8 cellular contexts compared by ENCODE assay signal in genomic region chr19:43754312-43754561, GRCh38. TPM values are rescaled to one million over a fixed set of nuclear protein-coding genes. Genes with fewer than 3 reads are reported as not detected.
DNase-seq lines count a peak whose midpoint lies in the region; ATAC-seq, FAIRE-seq and TF ChIP-seq lines count a peak whose summit lies in the region.

No MANE protein-coding gene starts in this region.

- H3K4me1 ChIP-seq in HUES64 (ENCODE audit: insufficient read depth, low read length), result peaks cover 9% of the 10 kb centered on the region; the same call in 1 of the 2 replicates
- peaks cover 29% of the 10 kb centered on the region for H3K4me1 ChIP-seq in muscle layer of colon (ENCODE audit: insufficient read depth, low read length)

- POLR2A ChIA-PET in AG04449 (lab: Yijun Ruan, JAX), result interaction anchor here (0.7 to 2.0 kb wide), 11 partner anchors 9 to 221 kb away, joined by 3 to 9 read pairs (median 4); partner anchors contain the start of genes PLAUR and ZNF575

- ATAC-seq in HG02571 (IDR thresholded peaks at IDR 0.05; ENCODE audit: unreplicated experiment) (no peak), HG03354 (IDR thresholded peaks at IDR 0.05; ENCODE audit: poor library complexity, severe bottlenecking, unreplicated experiment) (no peak)

- H3K9me3 ChIP-seq in HUES64 (ENCODE audit: insufficient read depth, low read depth, low read length) (no peaks in the 10 kb centered on the region), muscle layer of colon (ENCODE audit: low read length) (no peaks in the 10 kb centered on the region)

- TF ChIP-seq CTCF in AG04449 (IDR thresholded peaks at IDR 0.05; ENCODE audit: insufficient read depth, low read length, missing control alignments) (no peak), bronchial epithelial cell (IDR thresholded peaks at IDR 0.05; ENCODE audit: insufficient read depth, low read length, severe bottlenecking) (no peak)

- H3K4me3 ChIP-seq in AG04449 (ENCODE audit: low read depth, low read length), result peak overlapping the region; percentile 90
- peak overlapping the region; percentile 81 for H3K4me3 ChIP-seq in HUES64 (ENCODE audit: low read length)
- peak overlapping the region; percentile 75 for H3K4me3 ChIP-seq in bronchial epithelial cell (ENCODE audit: low read depth, low read length)
- H3K4me3 ChIP-seq in muscle layer of colon (ENCODE audit: low read depth in 1 of 2, low read length in 2 of 2), result peak overlapping the region; percentile 80 to 98

- H3K36me3 ChIP-seq in HUES64 (ENCODE audit: insufficient read depth, low read length) (peaks cover 27% of the 10 kb centered on the region), bronchial epithelial cell (ENCODE audit: control insufficient read depth, insufficient read depth, low read length) (peaks cover 4% of the 10 kb centered on the region), muscle layer of colon (ENCODE audit: insufficient read depth, low read length) (peaks cover 11% of the 10 kb centered on the region)

- under 1% methylated on average over 19 of the region's 19 CpGs for WGBS in HUES64

- H3K27ac ChIP-seq in HUES64 (ENCODE audit: low read depth, low read length), result peak overlapping the region; percentile 99; the same call in 1 of the 2 replicates
- peak overlapping the region; percentile 93 for H3K27ac ChIP-seq in muscle layer of colon (ENCODE audit: low read depth, low read length)

- peak overlapping the region; percentile 96 for H3K9ac ChIP-seq in HUES64 (ENCODE audit: low read depth, low read length)
- H3K9ac ChIP-seq in muscle layer of colon (ENCODE audit: low read length), result peak overlapping the region; percentile 86

- FAIRE-seq in bronchial epithelial cell (lab: Jason Lieb, UNC), result no peak

- H3K27me3 ChIP-seq in HUES64 (ENCODE audit: insufficient read depth, low read length), result no peaks in the 10 kb centered on the region
- H3K27me3 ChIP-seq in bronchial epithelial cell (ENCODE audit: control insufficient read depth, insufficient read depth, low read length), result no peaks in the 10 kb centered on the region
- H3K27me3 ChIP-seq in muscle layer of colon (ENCODE audit: control insufficient read depth in 1 of 2, insufficient read depth in 2 of 2, low read length in 2 of 2), result no peaks in the 10 kb centered on the region

- CTCF ChIA-PET in AG04449 (lab: Yijun Ruan, JAX), result interaction anchor here (0.9 to 16.5 kb wide), 4 partner anchors 11 to 24 kb away, joined by 3 to 203 read pairs (median 14); no protein-coding TSS in a partner anchor

- DNase-seq in AG04449 (ENCODE audit: low read depth, low spot score) (no peak), bronchial epithelial cell (ENCODE audit: low read depth) (peak; percentile 33), anterior cingulate cortex (lab: John Stamatoyannopoulos, UW) (no peak), NCI-H1694 treated with DMSO at 0.1 percent for 48 hours (lab: John Stamatoyannopoulos, UW) (no peak)

RNA-seq across cellular contexts. Expression of gene SMG9, which starts 0.5 kb away (rescaled TPM):
- polyA plus RNA-seq in HUES64 (2013, experiment 1 of 2), result 21.4 TPM
- 22.1 TPM for polyA plus RNA-seq in HUES64 (2013, experiment 2 of 2)
- 4.0 and 4.7 TPM in 2 replicates for total RNA-seq in bronchial epithelial cell

RNA-seq across cellular contexts. Expression of gene KCNN4, which starts 26.5 kb away (rescaled TPM):
- 0.40 TPM for polyA plus RNA-seq in HUES64 (2013, experiment 1 of 2)
- polyA plus RNA-seq in HUES64 (2013, experiment 2 of 2), result 0.95 TPM
- total RNA-seq in bronchial epithelial cell, result 0.26 and 9.7 TPM in 2 replicates

RNA-seq across cellular contexts. Expression of gene IRGC, which starts 38.4 kb away (rescaled TPM):
- polyA plus RNA-seq in HUES64 (2013, experiment 1 of 2), result not detected
- not detected for polyA plus RNA-seq in HUES64 (2013, experiment 2 of 2)
- not detected in 2 replicates for total RNA-seq in bronchial epithelial cell

RNA-seq across cellular contexts. Expression of gene LYPD5, which starts 48.0 kb away (rescaled TPM):
- polyA plus RNA-seq in HUES64 (2013, experiment 1 of 2), result 0.30 TPM
- polyA plus RNA-seq in HUES64 (2013, experiment 2 of 2), result 0.32 TPM
- total RNA-seq in bronchial epithelial cell, result 0.38 and 0.53 TPM in 2 replicates
